8 cellular contexts compared by ENCODE assay signal in the genomic region with DNA sequence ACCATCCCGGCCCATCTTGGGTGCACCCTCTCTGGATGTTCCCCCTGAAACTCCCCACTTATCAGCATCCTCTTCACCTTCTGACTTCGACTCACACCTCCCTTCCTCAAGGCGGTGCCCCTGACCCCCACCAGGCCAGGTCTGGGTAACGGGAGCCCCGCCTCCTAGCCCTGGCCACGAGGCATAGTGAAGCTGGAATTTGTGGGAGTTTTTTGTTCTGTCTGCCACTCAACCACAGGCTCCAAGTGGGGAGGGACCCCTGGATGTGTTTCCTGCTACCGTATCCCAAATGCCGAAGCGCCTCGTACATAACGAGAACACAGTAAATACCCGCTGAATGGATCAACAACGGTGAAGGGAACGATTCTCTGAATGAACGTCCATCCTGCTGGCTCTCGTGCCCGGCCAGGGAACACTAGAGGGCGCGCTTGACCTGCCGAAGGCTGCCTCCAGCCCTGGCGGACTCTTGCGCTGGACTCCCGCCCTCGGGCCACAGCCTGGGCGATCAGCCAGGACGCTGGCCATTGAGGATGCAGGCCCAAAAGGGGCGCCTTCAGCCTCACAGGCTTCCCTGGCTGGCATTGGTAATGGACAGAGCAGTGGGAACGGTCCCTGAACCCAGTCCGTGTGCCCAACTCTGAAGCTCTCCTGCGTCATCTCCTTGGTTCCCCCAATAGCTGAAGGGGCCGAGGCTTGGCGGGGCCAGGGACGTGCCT. TPM values are rescaled to one million over a fixed set of nuclear protein-coding genes. Genes with fewer than 3 reads are reported as not detected.
DNase-seq lines count a peak whose midpoint lies in the region; ATAC-seq, FAIRE-seq and TF ChIP-seq lines count a peak whose summit lies in the region.

No MANE protein-coding gene starts in this region.

- TF ChIP-seq POLR2A in GM12892 (IDR thresholded peaks at IDR 0.05; ENCODE audit: low read depth, low read length) = no peak

- peak; percentile 97 for DNase-seq in 8988T
- DNase-seq in GM12892 (ENCODE audit: insufficient read length) = peak; percentile 88
- DNase-seq in T-helper 9 cell = peak; percentile 46
- DNase-seq in astrocyte of the spinal cord (ENCODE audit: low read depth, low spot score) = peak; percentile 54
- DNase-seq in iPS DF 19.7 (ENCODE audit: low read depth, low spot score) = peak; percentile 25
- DNase-seq in skeletal muscle cell (ENCODE audit: low read depth) = peak; percentile 18

- H3K36me3 ChIP-seq in Loucy (ENCODE audit: insufficient read depth, low read length) = no peaks in the 10 kb centered on the region

- no peaks in the 10 kb centered on the region for H3K27me3 ChIP-seq in Loucy (ENCODE audit: insufficient read depth, low read length, poor library complexity, severe bottlenecking)

- H3F3A ChIP-seq in Loucy (ENCODE audit: low read depth) = no peaks in the 10 kb centered on the region

- peak; percentile 96 for FAIRE-seq in GM12892 (lab: Jason Lieb, UNC)

- no peaks in the 10 kb centered on the region for H3K9me3 ChIP-seq in Loucy (ENCODE audit: insufficient read depth, low read depth, low read length)

- no peaks in the 10 kb centered on the region for H3K9me2 ChIP-seq in Loucy (replicated peaks; ENCODE audit: low read depth, low read length)

- ATAC-seq in HG03196 (IDR thresholded peaks at IDR 0.05; ENCODE audit: unreplicated experiment) = no peak

- no peaks in the 10 kb centered on the region for H4K20me1 ChIP-seq in Loucy (ENCODE audit: insufficient read depth, low read length, poor library complexity, severe bottlenecking)

- H3K4me1 ChIP-seq in Loucy (ENCODE audit: insufficient read depth, low read length, poor library complexity, severe bottlenecking) = no peaks in the 10 kb centered on the region

- no peak overlapping the region for H3K9ac ChIP-seq in Loucy (ENCODE audit: low read depth, low read length, poor library complexity, severe bottlenecking)

- no peak overlapping the region for H3K4me2 ChIP-seq in Loucy (ENCODE audit: low read depth, low read length, poor library complexity, severe bottlenecking)

- no peaks in the 10 kb centered on the region for H3K79me2 ChIP-seq in Loucy (ENCODE audit: insufficient read depth, low read length)

- in situ Hi-C loops in astrocyte of the spinal cord (cut with HindIII; ENCODE audit: low sequenced_read_pairs) = no loop called here

- TF ChIP-seq CTCF in Loucy (conservative IDR thresholded peaks at IDR 0.05; ENCODE audit: low read length) = peak; percentile 70
- peak; percentile 89 for TF ChIP-seq CTCF in astrocyte of the spinal cord (IDR thresholded peaks at IDR 0.05; ENCODE audit: low read depth, low read length)

- no peak overlapping the region for H3K4me3 ChIP-seq in Loucy (ENCODE audit: low read length, poor library complexity, severe bottlenecking)
- H3K4me3 ChIP-seq in astrocyte of the spinal cord (ENCODE audit: low read depth, low read length) = no peak overlapping the region
- no peak overlapping the region for H3K4me3 ChIP-seq in skeletal muscle cell (ENCODE audit: low read depth, low read length)

- 0 out of 2 replicates have a peak overlapping the region, but pooled peaks have one; percentile 10 for H2AFZ ChIP-seq in Loucy (ENCODE audit: low read length)

RNA-seq across cellular contexts. Expression of gene PHYKPL, which starts 47.3 kb away (rescaled TPM):
- polyA plus RNA-seq in GM12892 (2012; ENCODE audit: missing spikeins) = 32.8 TPM

Comparison
In these comparisons a context has a peak if more than half of its experiments do, and no peak if none do; other contexts are left out.
1. DNase-seq: peak in every context shown above with its lines; median percentile 97 in 8988T; 88 in GM12892; 54 in astrocyte of the spinal cord; 46 in T-helper 9 cell; 25 in iPS DF 19.7; 18 in skeletal muscle cell.